ENCODE assay signal across 8 cellular contexts in the genomic region with DNA sequence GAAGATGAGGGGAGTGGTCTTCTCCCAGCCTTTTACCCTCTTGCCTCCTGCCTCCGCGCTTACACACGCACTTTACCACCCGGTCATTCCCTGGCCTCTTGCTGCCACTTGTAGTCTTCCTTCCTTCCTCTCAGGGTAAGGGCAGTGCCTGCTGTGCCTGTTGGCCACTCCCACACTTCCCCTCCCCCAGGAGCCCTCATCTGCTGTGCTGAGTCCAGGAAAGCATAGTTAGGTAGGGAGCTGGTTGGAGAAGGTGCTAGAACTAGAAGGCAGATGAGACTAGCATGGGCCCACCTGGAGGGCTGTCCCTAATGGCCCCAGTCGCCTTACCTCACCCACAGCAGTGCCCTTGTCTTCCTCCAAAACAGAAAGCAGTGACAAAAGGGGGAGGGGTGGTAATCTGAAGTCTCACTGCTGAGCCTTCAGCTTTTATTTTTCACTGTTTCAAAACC. TPM values are rescaled to one million over a fixed set of nuclear protein-coding genes. Genes with fewer than 3 reads are reported as not detected.
DNase-seq lines count a peak whose midpoint lies in the region; ATAC-seq lines count a peak whose summit lies in the region.

No MANE protein-coding gene starts in this region.

- no peak for ATAC-seq in GM21360 (IDR thresholded peaks at IDR 0.05; ENCODE audit: unreplicated experiment)
- no peak for ATAC-seq in GM18517 (IDR thresholded peaks at IDR 0.05; ENCODE audit: unreplicated experiment)

- DNase-seq in GDM1 (lab: John Stamatoyannopoulos, UW) (peak; percentile 45), NCI-H524 (lab: John Stamatoyannopoulos, UW) (peak; percentile 44 to 79), myocyte (ENCODE audit: low read depth) (peak; percentile 64), cerebellar nuclear complex (lab: John Stamatoyannopoulos, UW) (no peak), D341Med (ENCODE audit: low spot score) (no peak)

- peak overlapping the region; percentile 81 for H3K27ac ChIP-seq in cingulate gyrus (ENCODE audit: low read depth, low read length)

RNA-seq across cellular contexts. Expression of a gene that starts 54.3 kb away (rescaled TPM):
- 149 and 168 TPM in 2 replicates for total RNA-seq in myocyte
- polyA plus RNA-seq in myocyte (2012) = 207 TPM

Comparison
In these comparisons a context has a peak if more than half of its experiments do, and no peak if none do; other contexts are left out.
1. DNase-seq: peak in GDM1 (single experiment), NCI-H524 (2 of 2) and myocyte (single experiment); none in cerebellar nuclear complex (0 of 2) and D341Med (single experiment).